ENCODE assay signal across 35 cellular contexts in the genomic region with DNA sequence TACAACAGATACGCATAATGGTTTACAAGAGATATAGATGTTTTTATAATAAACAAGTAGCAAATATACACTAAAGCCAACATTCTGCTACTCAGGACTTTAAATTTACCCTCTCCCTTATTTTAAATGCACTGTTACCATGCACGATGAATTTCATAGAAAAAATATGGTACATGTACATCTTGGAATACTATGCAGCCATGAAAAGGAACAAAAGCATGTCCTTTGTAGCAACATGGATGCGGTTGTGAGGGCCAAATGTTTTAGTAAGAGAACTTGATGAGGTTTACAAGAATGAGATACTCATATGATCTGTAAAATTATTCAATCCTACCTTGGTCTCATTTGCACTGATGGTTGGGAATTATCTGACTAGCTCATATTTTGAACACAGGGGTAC.
DNase-seq lines count a peak whose midpoint lies in the region; ATAC-seq, FAIRE-seq and TF ChIP-seq lines count a peak whose summit lies in the region.
"Had no signal": no experiment of that assay in that cellular context is flagged by ENCODE, and none has a peak within 500 bp of the region (broad histone marks: within the 10 kb centered on the region; RNA-seq: fewer than 3 reads in every experiment).

No MANE protein-coding gene starts in this region.

- H3K9ac ChIP-seq in SK-N-SH = no peak overlapping the region
- H3K9ac ChIP-seq in K562 (ENCODE audit: insufficient read depth in 1 of 2, low read depth in 2 of 2, low read length in 2 of 2) = no peak overlapping the region
- H3K9ac ChIP-seq in H1 (replicated peaks in 1 of 4; ENCODE audit: extremely low read depth in 1 of 4, low read depth in 3 of 4, low read length in 3 of 4) = no peak overlapping the region
- H3K9ac ChIP-seq: BLaER1; BLaER1 treated with 17β-estradiol and CSF1 and Interleukin-3, amounts not matched to agents 10 nM and 100 nM had no signal

- FAIRE-seq in K562 (lab: Jason Lieb, UNC) (no peak), H1 (lab: Jason Lieb, UNC) (no peak)
- FAIRE-seq: A549, D721Med had no signal

- H3K9me2 ChIP-seq in SK-N-SH = 0 out of 2 replicates have a peak, but pooled peaks cover 2% of the 10 kb centered on the region

- no peak overlapping the region for H2AK5ac ChIP-seq in H1 (ENCODE audit: low read depth, low read length)

- H2BK15ac ChIP-seq in H1 (ENCODE audit: low read length) = no peak overlapping the region

- intact Hi-C loops in K562 (cut with micrococcal nuclease) = no loop called here

- H3K4me1 Mint-ChIP-seq in stimulated activated effector memory CD8-positive, alpha-beta T cell treated with anti-CD3 and anti-CD28 coated beads, Interleukin-12 subunit alpha, Interleukin-12 subunit beta, amount 100 ng/mL, for 72 hours = no peaks in the 10 kb centered on the region
- H3K4me1 Mint-ChIP-seq: B cell; CD14-positive monocyte; CD4-positive, alpha-beta memory T cell; CD8-positive, alpha-beta memory T cell had no signal

- no peaks in the 10 kb centered on the region for H3K27me3 ChIP-seq in SK-N-SH (ENCODE audit: insufficient read depth)
- H3K27me3 ChIP-seq in K562 (ENCODE audit: control insufficient read depth in 2 of 2, insufficient read depth in 2 of 2, low read length in 2 of 2) = no peaks in the 10 kb centered on the region
- H3K27me3 ChIP-seq in H1 (replicated peaks in 1 of 4; ENCODE audit: control insufficient read depth in 3 of 4, extremely low read depth in 1 of 4, insufficient read depth in 3 of 4, low read length in 3 of 4) = no peaks in the 10 kb centered on the region
- H3K27me3 ChIP-seq: BE2C; BLaER1; BLaER1 treated with 17β-estradiol and CSF1 and Interleukin-3, amounts not matched to agents 10 nM and 100 nM had no signal

- H3K27ac Mint-ChIP-seq in stimulated activated effector memory CD8-positive, alpha-beta T cell treated with anti-CD3 and anti-CD28 coated beads, Interleukin-12 subunit alpha, Interleukin-12 subunit beta, amount 100 ng/mL, for 72 hours = no peak overlapping the region
- H3K27ac Mint-ChIP-seq: B cell; CD14-positive monocyte; CD4-positive, alpha-beta memory T cell; CD4-positive, alpha-beta T cell; CD4-positive, CD25-positive, alpha-beta regulatory T cell; CD8-positive, alpha-beta memory T cell; CD8-positive, alpha-beta T cell had no signal

- H4K91ac ChIP-seq in H1 (replicated peaks; ENCODE audit: insufficient read length, low read length) = no peak overlapping the region

- no peak overlapping the region for H2BK120ac ChIP-seq in H1 (replicated peaks; ENCODE audit: low read depth, low read length)

- H3K36me3 ChIP-seq in SK-N-SH (replicated peaks in 1 of 2; ENCODE audit: control insufficient read depth in 1 of 2, insufficient read depth in 2 of 2, low read length in 1 of 2) = no peaks in the 10 kb centered on the region
- H3K36me3 ChIP-seq in HEK293 (ENCODE audit: control insufficient read depth in 2 of 2, insufficient read depth in 1 of 2, low read length in 2 of 2) = no peaks in the 10 kb centered on the region
- H3K36me3 ChIP-seq in K562 (ENCODE audit: control insufficient read depth, insufficient read depth, low read length) = no peaks in the 10 kb centered on the region
- H3K36me3 ChIP-seq in H1 (ENCODE audit: control insufficient read depth in 2 of 4, insufficient read depth in 4 of 4, low read length in 3 of 4) = no peaks in the 10 kb centered on the region
- H3K36me3 ChIP-seq: BE2C; BLaER1; BLaER1 treated with 17β-estradiol and CSF1 and Interleukin-3, amounts not matched to agents 10 nM and 100 nM had no signal

- H4K20me1 ChIP-seq in SK-N-SH (ENCODE audit: insufficient read depth) = no peaks in the 10 kb centered on the region
- H4K20me1 ChIP-seq in K562 (replicated peaks; ENCODE audit: control insufficient read depth, insufficient read depth, low read length) = no peaks in the 10 kb centered on the region
- no peaks in the 10 kb centered on the region for H4K20me1 ChIP-seq in H1 (replicated peaks in 1 of 2; ENCODE audit: control insufficient read depth in 1 of 2, insufficient read depth in 2 of 2, low read length in 2 of 2)
- H4K20me1 ChIP-seq: BLaER1; BLaER1 treated with 17β-estradiol and CSF1 and Interleukin-3, amounts not matched to agents 10 nM and 100 nM had no signal

- no peaks in the 10 kb centered on the region for H3K79me1 ChIP-seq in H1 (ENCODE audit: low read depth, low read length)

- DNase-seq in SK-N-SH (no peak), K562 (ENCODE audit: extremely low read depth in 1 of 4, low spot score in 3 of 4) (no peak), H1 (ENCODE audit: low read depth in 1 of 2, low spot score in 2 of 2) (no peak), NCI-H526 (lab: John Stamatoyannopoulos, UW) (no peak), 8988T (no peak)
- DNase-seq in stimulated activated effector memory CD8-positive, alpha-beta T cell treated with anti-CD3 and anti-CD28 coated beads, Interleukin-12 subunit alpha, Interleukin-12 subunit beta, amount 100 ng/mL, for 72 hours (ENCODE audit: low spot score in 2 of 2) = no peak
- DNase-seq: ACHN; AML-193; BE2C; C1 segment of cervical spinal cord; Caco-2; Calu3; CD4-positive, alpha-beta memory T cell; CD4-positive, alpha-beta T cell; CD4-positive, CD25-positive, alpha-beta regulatory T cell; CD8-positive, alpha-beta memory T cell; CD8-positive, alpha-beta T cell; COR-L47; DMS 273 treated with DMSO at 0.1 percent for 48 hours; DMS153; DMS53; DMS79; DMS79 treated with DMSO at 0.1 percent for 48 hours; DND-41; EL had no signal

- 44% methylated on average over 3 of the region's 3 CpGs for WGBS in SK-N-SH (ENCODE audit: low lambda C conversion rate)
- WGBS in K562 (ENCODE audit: insufficient coverage, low coverage, missing lambda C conversion rate) = 4% methylated on average over 3 of the region's 3 CpGs
- WGBS in H1 (ENCODE audit: extremely low coverage in 1 of 2, insufficient coverage in 1 of 2, insufficient read length in 1 of 2, insufficient replicate concordance in 2 of 2, low coverage in 1 of 2, low lambda C conversion rate in 2 of 2, missing lambda C conversion rate in 1 of 2), 2 experiments = 95% methylated on average over 3 of the region's 3 CpGs; no CpG with 5 or more reads in 1 of the 2 experiments

- H3K56ac ChIP-seq in H1 (replicated peaks; ENCODE audit: insufficient read length, low read depth, low read length) = no peak overlapping the region

- CTCF ChIA-PET in SK-N-SH (lab: Yijun Ruan, JAX) = no interaction called here
- CTCF ChIA-PET in HEK293 (lab: Yijun Ruan, JAX) = no interaction called here
- CTCF ChIA-PET in K562 (lab: Yijun Ruan, JAX; ENCODE audit: low intra/inter-chr PET ratio) = no interaction called here
- CTCF ChIA-PET in H1 (lab: Charles Lee; ENCODE audit: partially characterized antibody) = no interaction called here

- TF ChIP-seq EP300 in SK-N-SH (IDR thresholded peaks at IDR 0.05; ENCODE audit: borderline replicate concordance in 1 of 2, low read depth in 1 of 2, low read length in 1 of 2) (no peak), K562 (IDR thresholded peaks at IDR 0.05; ENCODE audit: low read length) (no peak), H1 (IDR thresholded peaks at IDR 0.05; ENCODE audit: borderline replicate concordance in 1 of 2, low read depth in 2 of 2, low read length in 2 of 2) (no peak)

- no peak overlapping the region for H3K4me2 ChIP-seq in SK-N-SH
- H3K4me2 ChIP-seq in K562 (ENCODE audit: insufficient read depth, low read length) = no peak overlapping the region
- no peak overlapping the region for H3K4me2 ChIP-seq in H1 (ENCODE audit: insufficient read depth in 1 of 2, low read depth in 2 of 2, low read length in 2 of 2)
- H3K4me2 ChIP-seq: A549; BLaER1; BLaER1 treated with 17β-estradiol and CSF1 and Interleukin-3, amounts not matched to agents 10 nM and 100 nM had no signal

- H3K27ac ChIP-seq in SK-N-SH (ENCODE audit: low read depth in 2 of 2, low read length in 1 of 2) = no peak overlapping the region
- H3K27ac ChIP-seq in HEK293 (ENCODE audit: extremely low read depth, low read depth, low read length) = no peak overlapping the region
- no peak overlapping the region for H3K27ac ChIP-seq in K562 (ENCODE audit: extremely low read depth, low read depth, low read length)
- no peak overlapping the region for H3K27ac ChIP-seq in H1 (ENCODE audit: low read depth, low read length)
- H3K27ac ChIP-seq: 22Rv1; A549; BLaER1; BLaER1 treated with 17β-estradiol and CSF1 and Interleukin-3, amounts not matched to agents 10 nM and 100 nM; C4-2B had no signal

- no peak overlapping the region for H4K8ac ChIP-seq in H1 (ENCODE audit: extremely low read depth, insufficient read depth, low read length)

- H3K36me3 Mint-ChIP-seq in stimulated activated effector memory CD8-positive, alpha-beta T cell treated with anti-CD3 and anti-CD28 coated beads, Interleukin-12 subunit alpha, Interleukin-12 subunit beta, amount 100 ng/mL, for 72 hours = no peaks in the 10 kb centered on the region
- H3K36me3 Mint-ChIP-seq: CD14-positive monocyte; CD4-positive, alpha-beta memory T cell; CD4-positive, CD25-positive, alpha-beta regulatory T cell; CD8-positive, alpha-beta T cell had no signal

- H2BK12ac ChIP-seq in H1 (ENCODE audit: low read depth, low read length) = no peak overlapping the region

- H3K18ac ChIP-seq in H1 (ENCODE audit: extremely low read depth, low read length) = no peak overlapping the region

- in situ Hi-C loops in K562 (cut with MboI) = no loop called here

- TF ChIP-seq POLR2A in K562 (conservative IDR thresholded peaks at IDR 0.05) (no peak), H1 (IDR thresholded peaks at IDR 0.05; ENCODE audit: control extremely low read depth in 1 of 2, low read depth in 2 of 2, low read length in 2 of 2) (no peak)

- peaks cover 20% of the 10 kb centered on the region for H3K9me3 Mint-ChIP-seq in stimulated activated effector memory CD8-positive, alpha-beta T cell treated with anti-CD3 and anti-CD28 coated beads, Interleukin-12 subunit alpha, Interleukin-12 subunit beta, amount 100 ng/mL, for 72 hours

- TF ChIP-seq CTCF in SK-N-SH (IDR thresholded peaks at IDR 0.05) (no peak), HEK293 (tag by site-specific recombination; IDR thresholded peaks at IDR 0.05) (no peak), K562 (IDR thresholded peaks at IDR 0.05 in 2 of 3, conservative IDR thresholded peaks at IDR 0.05 in 1 of 3; ENCODE audit: insufficient read depth in 2 of 3, low read depth in 1 of 3, low read length in 3 of 3) (no peak), H1 (IDR thresholded peaks at IDR 0.05; ENCODE audit: control extremely low read depth in 1 of 3, insufficient read depth in 1 of 3, low read depth in 1 of 3, low read length in 3 of 3) (no peak)

- no peaks in the 10 kb centered on the region for H3K4me1 ChIP-seq in SK-N-SH (ENCODE audit: control insufficient read depth in 1 of 2, insufficient read depth in 2 of 2, low read depth in 1 of 2, low read length in 1 of 2)
- H3K4me1 ChIP-seq in HEK293 (ENCODE audit: control insufficient read depth, insufficient read depth, low read length) = no peaks in the 10 kb centered on the region
- H3K4me1 ChIP-seq in K562 (replicated peaks in 1 of 2; ENCODE audit: control insufficient read depth in 2 of 2, insufficient read depth in 2 of 2, low read length in 2 of 2) = no peaks in the 10 kb centered on the region
- H3K4me1 ChIP-seq in H1 (replicated peaks in 1 of 4; ENCODE audit: control insufficient read depth in 3 of 4, insufficient read depth in 4 of 4, low read length in 3 of 4) = no peaks in the 10 kb centered on the region
- H3K4me1 ChIP-seq: A549; BE2C; BLaER1; BLaER1 treated with 17β-estradiol and CSF1 and Interleukin-3, amounts not matched to agents 10 nM and 100 nM; Caco-2 had no signal

- no peak overlapping the region for H3K4ac ChIP-seq in H1 (replicated peaks; ENCODE audit: insufficient read length, low read depth, low read length)

- H3K4me3 ChIP-seq in SK-N-SH (ENCODE audit: low read depth in 2 of 2, low read length in 1 of 2) (no peak overlapping the region), HEK293 (ENCODE audit: low read depth, low read length) (no peak overlapping the region), K562 (no peak overlapping the region), H1 (ENCODE audit: extremely low read depth in 1 of 4, insufficient read depth in 2 of 4, low read depth in 3 of 4, low read length in 4 of 4) (no peak overlapping the region)
- H3K4me3 ChIP-seq: A549; BLaER1; BLaER1 treated with 17β-estradiol and CSF1 and Interleukin-3, amounts not matched to agents 10 nM and 100 nM had no signal

- H3F3A ChIP-seq in SK-N-SH (replicated peaks; ENCODE audit: insufficient read depth) = no peaks in the 10 kb centered on the region

- no peak overlapping the region for H2AFZ ChIP-seq in SK-N-SH (ENCODE audit: low read depth)
- no peak overlapping the region for H2AFZ ChIP-seq in K562 (ENCODE audit: low read depth, low read length)
- H2AFZ ChIP-seq in H1 (ENCODE audit: low read length) = no peak overlapping the region

- H2BK5ac ChIP-seq in H1 (ENCODE audit: low read depth, low read length) = no peak overlapping the region

- H3K9me3 ChIP-seq in SK-N-SH (no peaks in the 10 kb centered on the region), HEK293 (ENCODE audit: control insufficient read depth, insufficient read depth, low read depth, low read length) (no peaks in the 10 kb centered on the region), K562 (replicated peaks; ENCODE audit: control insufficient read depth, insufficient read depth, low read depth, low read length) (no peaks in the 10 kb centered on the region), H1 (ENCODE audit: insufficient read depth in 2 of 2, low read depth in 1 of 2, low read length in 1 of 2) (0 out of 4 replicates have a peak, but pooled peaks cover 0 to 3% of the 10 kb centered on the region in 2 experiments)
- H3K9me3 ChIP-seq: A549, BE2C, Caco-2 had no signal

- no peaks in the 10 kb centered on the region; the same call in 1 of the 2 replicates for H3K79me2 ChIP-seq in SK-N-SH (ENCODE audit: insufficient read depth)
- no peaks in the 10 kb centered on the region for H3K79me2 ChIP-seq in K562 (ENCODE audit: control insufficient read depth, insufficient read depth, low read length)
- no peaks in the 10 kb centered on the region for H3K79me2 ChIP-seq in H1 (ENCODE audit: control insufficient read depth in 1 of 2, insufficient read depth in 2 of 2, low read length in 2 of 2)

- no peaks in the 10 kb centered on the region for H3K9me1 ChIP-seq in K562 (ENCODE audit: control insufficient read depth, insufficient read depth, low read length)

- ATAC-seq in SK-N-SH treated with all-trans-retinoic acid at 6 μM for 48 hours = no peak
- no peak for ATAC-seq in K562
- ATAC-seq in stimulated activated effector memory CD8-positive, alpha-beta T cell treated with anti-CD3 and anti-CD28 coated beads, Interleukin-12 subunit alpha, Interleukin-12 subunit beta, amount 100 ng/mL, for 72 hours = no peak
- ATAC-seq: A549; CD8-positive, alpha-beta T cell had no signal

- BruUV-seq in K562 (replicated peaks; lab: Mats Ljungman, UMichigan) = no TSS peak

- no peak for TF ChIP-seq RAD21 in SK-N-SH (IDR thresholded peaks at IDR 0.05; ENCODE audit: low read length)
- no peak for TF ChIP-seq RAD21 in K562 (CRISPR knock-in tag; conservative IDR thresholded peaks at IDR 0.05 in 1 of 2, IDR thresholded peaks at IDR 0.05 in 1 of 2)
- TF ChIP-seq RAD21 in H1 (IDR thresholded peaks at IDR 0.05 in 1 of 2, conservative IDR thresholded peaks at IDR 0.05 in 1 of 2; ENCODE audit: low read depth in 2 of 2, low read length in 2 of 2) = no peak

- no peaks in the 10 kb centered on the region for H3K23me2 ChIP-seq in H1 (ENCODE audit: low read depth, low read length)

- POLR2A ChIA-PET in SK-N-SH (lab: Yijun Ruan, JAX) = no interaction called here
- POLR2A ChIA-PET in HEK293 (lab: Yijun Ruan, JAX) = no interaction called here
- POLR2A ChIA-PET in K562 (lab: Yijun Ruan, JAX) = no interaction called here
- POLR2A ChIA-PET in H1 (lab: Charles Lee; ENCODE audit: partially characterized antibody) = no interaction called here

- H3K4me3 Mint-ChIP-seq in stimulated activated effector memory CD8-positive, alpha-beta T cell treated with anti-CD3 and anti-CD28 coated beads, Interleukin-12 subunit alpha, Interleukin-12 subunit beta, amount 100 ng/mL, for 72 hours = no peak overlapping the region
- H3K4me3 Mint-ChIP-seq: B cell; CD14-positive monocyte; CD4-positive, alpha-beta memory T cell; CD4-positive, alpha-beta T cell; CD8-positive, alpha-beta memory T cell; CD8-positive, alpha-beta T cell had no signal

- H2BK20ac ChIP-seq in H1 (ENCODE audit: low read length) = no peak overlapping the region

- H4K5ac ChIP-seq in H1 (ENCODE audit: insufficient read length, low read depth, low read length) = no peak overlapping the region

- H3K14ac ChIP-seq in H1 (ENCODE audit: insufficient read length) = no peak overlapping the region

- no peak overlapping the region for H3K23ac ChIP-seq in H1 (ENCODE audit: insufficient read length)
